14 cellular contexts compared by ENCODE assay signal in genomic region chr20:50409495-50409894, GRCh38.
DNase-seq lines count a peak whose midpoint lies in the region; ATAC-seq and TF ChIP-seq lines count a peak whose summit lies in the region.
"Had no signal": no experiment of that assay in that cellular context is flagged by ENCODE, and none has a peak within 500 bp of the region (broad histone marks: within the 10 kb centered on the region; RNA-seq: fewer than 3 reads in every experiment).

No MANE protein-coding gene starts in this region.

- DNase-seq in HL-60 (ENCODE audit: low read depth in 1 of 2, low spot score in 1 of 2), result peak; percentile 51 to 59
- DNase-seq in cardiac fibroblast (ENCODE audit: low read depth in 2 of 2), result peak; percentile 55 to 68
- DNase-seq in left lung, result no peak
- peak; percentile 35 for DNase-seq in stromal cell of bone marrow (ENCODE audit: low read depth)
- no peak for DNase-seq in COR-L47 (lab: John Stamatoyannopoulos, UW)
- DNase-seq in kidney glomerular epithelial cell (lab: John Stamatoyannopoulos, UW), result no peak
- DNase-seq in WERI-Rb-1, result no peak
- DNase-seq in activated naive CD8-positive, alpha-beta T cell treated with anti-CD3 and anti-CD28 coated beads, Interleukin-2, amount 50 U/mL, for 24 hours, result no peak
- DNase-seq: activated CD4-positive, alpha-beta T cell treated with anti-CD3 and anti-CD28 coated beads, Interleukin-2, amount 50 U/mL, for 48 hours; DMS53; effector memory CD4-positive, alpha-beta T cell; stimulated activated CD4-positive, alpha-beta T cell treated with anti-CD3 and anti-CD28 coated beads, Interleukin-15, amount 100 ng/mL, for 24 hours; T1000 had no signal

- intact Hi-C loops in left lung (cut with DNase I), result no loop called here

- H3K4me3 Mint-ChIP-seq in activated naive CD8-positive, alpha-beta T cell treated with anti-CD3 and anti-CD28 coated beads, Interleukin-2, amount 50 U/mL, for 24 hours, result no peak overlapping the region
- H3K4me3 Mint-ChIP-seq: B cell had no signal

- H3K4me1 ChIP-seq in left lung, result peaks cover under 1 to 57% of the 10 kb centered on the region in 2 donors

- no peaks in the 10 kb centered on the region for H3K9me3 Mint-ChIP-seq in activated naive CD8-positive, alpha-beta T cell treated with anti-CD3 and anti-CD28 coated beads, Interleukin-2, amount 50 U/mL, for 24 hours

- H3K9me3 ChIP-seq in left lung (peaks cover 0 to 2% of the 10 kb centered on the region in 2 donors), WERI-Rb-1 (ENCODE audit: severe bottlenecking) (no peaks in the 10 kb centered on the region)

- H3K27ac ChIP-seq in HL-60 (replicated peaks) (no peak overlapping the region), left lung (peak overlapping the region in 1 of 2 donors; percentile 61), WERI-Rb-1 (no peak overlapping the region)

- H3K36me3 Mint-ChIP-seq in activated naive CD8-positive, alpha-beta T cell treated with anti-CD3 and anti-CD28 coated beads, Interleukin-2, amount 50 U/mL, for 24 hours (ENCODE audit: low read depth), result no peaks in the 10 kb centered on the region

- peak; percentile 42 for ATAC-seq in left lung
- ATAC-seq in activated naive CD8-positive, alpha-beta T cell treated with anti-CD3 and anti-CD28 coated beads, Interleukin-2, amount 50 U/mL, for 24 hours, result no peak

- H3K36me3 ChIP-seq in left lung (no peaks in the 10 kb centered on the region), WERI-Rb-1 (no peaks in the 10 kb centered on the region)

- no peaks in the 10 kb centered on the region for H3K27me3 ChIP-seq in HL-60 (ENCODE audit: insufficient read depth, poor library complexity, severe bottlenecking)
- no peaks in the 10 kb centered on the region for H3K27me3 ChIP-seq in left lung
- H3K27me3 ChIP-seq in WERI-Rb-1 (ENCODE audit: insufficient read depth, low read depth, severe bottlenecking), result no peaks in the 10 kb centered on the region

- H3K4me1 Mint-ChIP-seq in activated naive CD8-positive, alpha-beta T cell treated with anti-CD3 and anti-CD28 coated beads, Interleukin-2, amount 50 U/mL, for 24 hours, result no peaks in the 10 kb centered on the region
- H3K4me1 Mint-ChIP-seq: B cell had no signal

- H3K27me3 Mint-ChIP-seq in activated naive CD8-positive, alpha-beta T cell treated with anti-CD3 and anti-CD28 coated beads, Interleukin-2, amount 50 U/mL, for 24 hours, result peaks cover 9% of the 10 kb centered on the region

- no peak overlapping the region for H3K27ac Mint-ChIP-seq in activated naive CD8-positive, alpha-beta T cell treated with anti-CD3 and anti-CD28 coated beads, Interleukin-2, amount 50 U/mL, for 24 hours
- H3K27ac Mint-ChIP-seq: B cell had no signal

- H3K4me3 ChIP-seq in HL-60 (replicated peaks; ENCODE audit: insufficient read depth, low read length) (no peak overlapping the region), cardiac fibroblast (replicated peaks in 1 of 2; ENCODE audit: low read depth in 2 of 2, low read length in 2 of 2) (no peak overlapping the region), left lung (no peak overlapping the region), WERI-Rb-1 (ENCODE audit: low read depth, low read length) (no peak overlapping the region)

- TF ChIP-seq CTCF in HL-60 (IDR thresholded peaks at IDR 0.05; ENCODE audit: insufficient read depth, low read length) (no peak), cardiac fibroblast (IDR thresholded peaks at IDR 0.05; ENCODE audit: low read depth, low read length) (no peak), left lung (IDR thresholded peaks at IDR 0.05) (no peak), WERI-Rb-1 (IDR thresholded peaks at IDR 0.05; ENCODE audit: low read depth, low read length) (no peak)

Comparison
In these comparisons a context has a peak if more than half of its experiments do, and no peak if none do; other contexts are left out.
1. DNase-seq: peak in HL-60 (2 of 2), cardiac fibroblast (2 of 2) and stromal cell of bone marrow (single experiment); none in left lung (0 of 2), COR-L47 (single experiment), kidney glomerular epithelial cell (single experiment), WERI-Rb-1 (single experiment) and activated naive CD8-positive, alpha-beta T cell treated with anti-CD3 and anti-CD28 coated beads, Interleukin-2, amount 50 U/mL, for 24 hours (single experiment).